1 cellular context compared by ENCODE assay signal in the genomic region with DNA sequence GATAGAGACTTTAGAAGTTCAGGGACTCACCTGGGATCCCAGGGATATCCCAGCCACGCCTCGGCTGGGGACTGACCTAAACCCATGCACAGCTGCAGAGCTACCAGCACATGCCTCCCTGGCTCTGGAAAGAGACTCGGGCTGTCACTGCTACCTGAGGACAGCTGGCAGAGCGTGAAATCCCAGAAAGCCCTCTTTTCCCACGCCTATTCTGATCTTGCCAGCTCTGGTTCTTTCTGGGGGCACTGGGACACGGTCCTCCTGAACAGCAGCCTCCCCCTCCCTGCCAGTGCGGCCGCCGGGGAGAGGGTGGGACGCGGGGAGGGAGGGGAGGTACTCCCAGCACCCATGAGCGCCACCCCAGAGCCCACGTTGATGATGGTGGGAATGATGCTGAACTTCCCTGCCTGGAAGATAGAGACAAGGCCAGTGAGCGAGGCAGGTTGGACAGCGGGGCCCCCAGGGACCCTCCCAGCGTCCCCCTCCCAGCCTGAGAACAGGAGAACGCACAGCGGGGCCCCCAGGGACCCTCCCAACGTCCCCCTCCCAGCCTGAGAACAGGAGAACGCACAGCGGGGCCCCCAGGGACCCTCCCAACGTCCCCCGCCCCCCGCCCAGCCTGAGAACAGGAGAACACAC.
TF ChIP-seq lines count a peak whose summit lies in the region.

No MANE protein-coding gene starts in this region.

TF ChIP-seq in GM12878, 131 proteins besides CTCF, POLR2A, EP300 and RAD21:
- TF ChIP-seq SUPT20H (IDR thresholded peaks at IDR 0.05; ENCODE audit: borderline replicate concordance, control insufficient read depth, low read depth, low read length) (no peak), MEF2B (IDR thresholded peaks at IDR 0.05; ENCODE audit: partially characterized antibody, poor library complexity, severe bottlenecking) (peak; percentile 65), KLF5 (IDR thresholded peaks at IDR 0.05; ENCODE audit: partially characterized antibody) (no peak)
